In the genomic region with DNA sequence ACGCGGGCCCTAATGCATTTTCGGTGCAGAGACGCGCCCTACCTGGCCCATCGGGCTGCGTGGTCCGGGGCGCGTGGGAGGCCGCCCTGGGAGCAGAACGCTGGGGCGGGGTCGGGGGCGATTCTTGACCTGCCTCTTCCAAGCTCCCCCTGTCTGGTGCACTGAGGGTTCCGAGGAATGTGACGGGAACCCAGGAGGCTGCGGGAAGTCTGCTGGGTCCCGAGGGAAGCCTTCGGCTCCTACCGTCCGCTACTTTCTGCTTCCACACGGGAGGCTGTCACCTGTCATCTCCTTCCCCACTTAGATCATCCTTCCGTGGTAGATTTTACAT, we compare ENCODE assay signal across 8 cellular contexts. TPM values are rescaled to one million over a fixed set of nuclear protein-coding genes. Genes with fewer than 3 reads are reported as not detected.
DNase-seq lines count a peak whose midpoint lies in the region; ATAC-seq, FAIRE-seq and TF ChIP-seq lines count a peak whose summit lies in the region.

No MANE protein-coding gene starts in this region.

- DNase-seq in EH (ENCODE audit: low read depth) (peak; percentile 21), astrocyte (ENCODE audit: low read depth) (no peak), left lobe of liver (ENCODE audit: low spot score) (no peak), tibial artery (no peak), A172 (ENCODE audit: low spot score) (no peak), NCI-H1436 (lab: John Stamatoyannopoulos, UW) (no peak)
- DNase-seq in stimulated activated CD4-positive, alpha-beta T cell treated with anti-CD3 and anti-CD28 coated beads, Interleukin-2, amount 100 ng/mL, for 48 hours = no peak

- H3K4me3 Mint-ChIP-seq in astrocyte (ENCODE audit: unreplicated experiment) = peak overlapping the region; percentile 98

- peak overlapping the region; percentile 92 for H2AFZ ChIP-seq in astrocyte (ENCODE audit: low read depth, low read length)

- peak overlapping the region; percentile 95 for H3K4me2 ChIP-seq in astrocyte (ENCODE audit: low read length)

- H3K9me3 ChIP-seq in astrocyte (ENCODE audit: insufficient read depth, low read depth, low read length) = no peaks in the 10 kb centered on the region
- no peaks in the 10 kb centered on the region for H3K9me3 ChIP-seq in tibial artery

- H3K4me1 ChIP-seq in astrocyte (ENCODE audit: insufficient read depth, low read length) (peaks cover 5% of the 10 kb centered on the region), tibial artery (peaks cover 0 to 42% (median 21%) of the 10 kb centered on the region in 4 donors)

- peaks cover 31% of the 10 kb centered on the region for H3K79me2 ChIP-seq in astrocyte (ENCODE audit: insufficient read depth, low read length)

- H3K27ac ChIP-seq in astrocyte (ENCODE audit: low read depth, low read length) = no peak overlapping the region
- peak overlapping the region; percentile 57 to 59 for H3K27ac ChIP-seq in tibial artery

- peaks cover 8% of the 10 kb centered on the region for H3K4me1 Mint-ChIP-seq in astrocyte (ENCODE audit: low read depth, unreplicated experiment)

- peak overlapping the region; percentile 71 for H3K9ac ChIP-seq in astrocyte (ENCODE audit: low read length)

- no peak for FAIRE-seq in astrocyte (lab: Jason Lieb, UNC)

- H3K36me3 ChIP-seq in astrocyte (ENCODE audit: insufficient read depth, low read length) = no peaks in the 10 kb centered on the region
- no peaks in the 10 kb centered on the region for H3K36me3 ChIP-seq in tibial artery

- H4K20me1 ChIP-seq in astrocyte (ENCODE audit: insufficient read depth, low read length) = peaks cover 7% of the 10 kb centered on the region

- TF ChIP-seq CTCF in astrocyte (IDR thresholded peaks at IDR 0.05; ENCODE audit: insufficient read depth, low read depth, low read length) (no peak), tibial artery (IDR thresholded peaks at IDR 0.05) (no peak)

- H3K36me3 Mint-ChIP-seq in astrocyte (ENCODE audit: low read depth, unreplicated experiment) = peaks cover 3% of the 10 kb centered on the region

- peak; percentile 7 for ATAC-seq in HG03139 (IDR thresholded peaks at IDR 0.05; ENCODE audit: unreplicated experiment)
- peak; percentile 2 for ATAC-seq in left lobe of liver

- H3K27me3 ChIP-seq in astrocyte (ENCODE audit: insufficient read depth, low read length) (no peaks in the 10 kb centered on the region), tibial artery (no peaks in the 10 kb centered on the region)

- H3K27me3 Mint-ChIP-seq in astrocyte (ENCODE audit: low read depth, unreplicated experiment) = no peaks in the 10 kb centered on the region

- intact Hi-C loops in tibial artery (cut with DNase I; ENCODE audit: low total_unique reads) = loop anchor here (5.0 kb wide), 3 partner anchors 60 to 145 kb away; partner anchors contain the start of genes KPNA3 and TRIM13

- H3K9me3 Mint-ChIP-seq in astrocyte (ENCODE audit: unreplicated experiment) = no peaks in the 10 kb centered on the region

- H3K4me3 ChIP-seq in astrocyte (ENCODE audit: insufficient read depth, low read depth, low read length) (peak overlapping the region; percentile 82), tibial artery (peak overlapping the region; percentile 76 to 94)

- H3K27ac Mint-ChIP-seq in astrocyte (ENCODE audit: unreplicated experiment) = no peak overlapping the region

RNA-seq across cellular contexts. Expression of gene SPRYD7, which starts 0.8 kb away (rescaled TPM):
- total RNA-seq in astrocyte (10.3 and 11.5 TPM in 2 replicates), left lobe of liver (3.9 TPM)
- 15.4 and 19.2 TPM in 2 replicates for total RNA-seq in A172 (2014; rRNA removed; shearing (Covaris generic))

RNA-seq across cellular contexts. Expression of gene TRIM13, which starts 59.9 kb away (rescaled TPM):
- total RNA-seq in astrocyte (24.1 and 26.4 TPM in 2 replicates), left lobe of liver (5.9 TPM)
- total RNA-seq in A172 (2014; rRNA removed; shearing (Covaris generic)) = 26.8 and 28.6 TPM in 2 replicates
